ENCODE assay signal across 24 cellular contexts in the genomic region with DNA sequence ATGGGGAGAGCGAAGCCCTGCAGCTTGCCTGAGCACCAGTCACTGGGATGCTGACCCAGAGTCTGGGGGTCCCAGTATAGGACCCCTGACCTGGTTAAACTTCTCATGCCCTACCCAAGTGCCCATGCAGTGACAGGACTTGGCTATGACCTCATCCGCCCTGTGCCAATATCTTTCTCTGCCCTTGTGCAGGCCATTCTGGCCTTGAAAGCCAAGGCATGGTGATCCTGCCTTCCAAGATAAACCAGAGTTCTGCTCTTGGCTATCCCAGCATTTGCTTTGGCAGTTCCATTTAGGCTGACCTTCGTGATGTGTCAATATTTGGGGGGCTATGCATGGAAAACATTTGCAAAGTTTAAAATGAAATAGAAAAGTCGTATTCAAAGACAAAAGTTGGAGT.
"Had no signal": no experiment of that assay in that cellular context is flagged by ENCODE, and none has a peak within 500 bp of the region (broad histone marks: within the 10 kb centered on the region; RNA-seq: fewer than 3 reads in every experiment).

No MANE protein-coding gene starts in this region.

- H3K4me1 ChIP-seq: left ventricle myocardium inferior, prostate gland, sigmoid colon, spleen, suprapubic skin, tibial nerve, vagina had no signal

- H3K4me2 ChIP-seq: hepatocyte had no signal

- H3K4me3 ChIP-seq: hepatocyte, left ventricle myocardium inferior, lung, mucosa of descending colon, ovary, prostate gland, sigmoid colon, spleen, suprapubic skin, tibial nerve, vagina had no signal

- H3K27me3 ChIP-seq: hepatocyte, ovary, sigmoid colon, spleen, suprapubic skin, tibial nerve, vagina had no signal

- H3K79me2 ChIP-seq: hepatocyte had no signal

- ATAC-seq: left colon; mucosa of descending colon; naive thymus-derived CD4-positive, alpha-beta T cell; natural killer cell treated with Interleukin-12 subunit alpha and Interleukin-12 subunit beta and Interleukin-15 and Interleukin-18, amount 100 ng/mL, for 72 hours; right cardiac atrium; stimulated activated effector memory CD8-positive, alpha-beta T cell treated with anti-CD3 and anti-CD28 coated beads, Interleukin-12 subunit alpha, Interleukin-12 subunit beta, amount 100 ng/mL, for 72 hours had no signal

- H2AFZ ChIP-seq: hepatocyte had no signal

- H3K27ac ChIP-seq: hepatocyte, left ventricle myocardium inferior, ovary, prostate gland, sigmoid colon, spleen, suprapubic skin, tibial nerve, vagina had no signal

- H3K9me3 ChIP-seq: left ventricle myocardium inferior, mucosa of descending colon, ovary, prostate gland, sigmoid colon, spleen, suprapubic skin, tibial nerve, vagina had no signal

- FAIRE-seq: small intestine had no signal

- DNase-seq: islet precursor cell; kidney glomerular epithelial cell; left colon; left ventricle myocardium inferior; midbrain; mucosa of descending colon; naive thymus-derived CD4-positive, alpha-beta T cell; ovary; posterior cingulate gyrus; retina; right cardiac atrium; sigmoid colon; small intestine; spleen; stimulated activated CD4-positive, alpha-beta T cell treated with anti-CD3 and anti-CD28 coated beads, Interleukin-4, amount 100 ng/mL, for 24 hours; stimulated activated naive CD4-positive, alpha-beta T cell had no signal

- H3K36me3 ChIP-seq: left ventricle myocardium inferior, ovary, prostate gland, sigmoid colon, spleen, suprapubic skin, tibial nerve, vagina had no signal
